In genomic region chr20:20732641-20733040, GRCh38 we compare ENCODE assay signal across 12 cellular contexts. TPM values are rescaled to one million over a fixed set of nuclear protein-coding genes. Genes with fewer than 3 reads are reported as not detected.
DNase-seq lines count a peak whose midpoint lies in the region; ATAC-seq and TF ChIP-seq lines count a peak whose summit lies in the region.
"Had no signal": no experiment of that assay in that cellular context is flagged by ENCODE, and none has a peak within 500 bp of the region (broad histone marks: within the 10 kb centered on the region; RNA-seq: fewer than 3 reads in every experiment).

No MANE protein-coding gene starts in this region.

- H3K36me3 ChIP-seq in gastrocnemius medialis: no peaks in the 10 kb centered on the region

- H3K27me3 ChIP-seq in gastrocnemius medialis: no peaks in the 10 kb centered on the region

- intact Hi-C loops in gastrocnemius medialis (cut with DNase I; ENCODE audit: low total_unique reads): loop anchor here (1.0 kb wide), 2 partner anchors 19 to 48 kb away; no protein-coding TSS in a partner anchor

- no peaks in the 10 kb centered on the region for H3K9me3 ChIP-seq in gastrocnemius medialis

- no peak for TF ChIP-seq POLR2A in gastrocnemius medialis (IDR thresholded peaks at IDR 0.05)

- no peak overlapping the region for H3K4me3 ChIP-seq in gastrocnemius medialis

- H3K4me1 ChIP-seq in gastrocnemius medialis: peaks cover 33 to 66% of the 10 kb centered on the region in 2 donors

- in situ Hi-C loops in gastrocnemius medialis (cut with MboI; ENCODE audit: low sequenced_read_pairs in 4 of 4): no loop called here
- in situ Hi-C loops in ACHN (cut with HindIII; ENCODE audit: low pct_ligation_motif_present, low pct_unique_long_range_greater_than_20kb, low sequenced_read_pairs): no loop called here

- no peak for TF ChIP-seq CTCF in gastrocnemius medialis (IDR thresholded peaks at IDR 0.05 in 4 of 5, conservative IDR thresholded peaks at IDR 0.05 in 1 of 5)

- H3K27ac ChIP-seq in gastrocnemius medialis: peak overlapping the region; percentile 87 to 92 (median 90)
- no peak overlapping the region for H3K27ac ChIP-seq in caudate nucleus (ENCODE audit: low read depth, low read length)

- DNase-seq in NCI-H146 (lab: John Stamatoyannopoulos, UW): peak; percentile 82
- peak; percentile 76 for DNase-seq in dermis blood vessel endothelial cell
- DNase-seq in gastrocnemius medialis: peak in 1 of 2 donors; percentile 39
- no peak for DNase-seq in caudate nucleus (lab: John Stamatoyannopoulos, UW)
- no peak for DNase-seq in retina
- DNase-seq in kidney tubule cell (ENCODE audit: low spot score): no peak
- no peak for DNase-seq in ACHN
- DNase-seq: activated CD4-positive, alpha-beta T cell treated with anti-CD3 and anti-CD28 coated beads for 1 hour; CD4-positive, alpha-beta T cell; NCI-H1092 treated with DMSO at 0.1 percent for 48 hours; NCI-H510A treated with DMSO at 0.1 percent for 48 hours had no signal

- ATAC-seq in GM21619 (IDR thresholded peaks at IDR 0.05; ENCODE audit: unreplicated experiment): peak; percentile 46
- peak; percentile 9 to 18 for ATAC-seq in gastrocnemius medialis

RNA-seq across cellular contexts. Expression of gene RALGAPA2, which starts 20.2 kb away (rescaled TPM):
- total RNA-seq in dermis blood vessel endothelial cell (76.6 and 102 TPM in 2 replicates), gastrocnemius medialis (10 to 100 TPM; 43.2 to 56.9 (median 52.0) TPM)

Comparison
In these comparisons a context has a peak if more than half of its experiments do, and no peak if none do; other contexts are left out.
1. DNase-seq: peak in NCI-H146 (single experiment) and dermis blood vessel endothelial cell (single experiment); none in caudate nucleus (0 of 61), retina (single experiment), kidney tubule cell (single experiment) and ACHN (single experiment).